In the genomic region with DNA sequence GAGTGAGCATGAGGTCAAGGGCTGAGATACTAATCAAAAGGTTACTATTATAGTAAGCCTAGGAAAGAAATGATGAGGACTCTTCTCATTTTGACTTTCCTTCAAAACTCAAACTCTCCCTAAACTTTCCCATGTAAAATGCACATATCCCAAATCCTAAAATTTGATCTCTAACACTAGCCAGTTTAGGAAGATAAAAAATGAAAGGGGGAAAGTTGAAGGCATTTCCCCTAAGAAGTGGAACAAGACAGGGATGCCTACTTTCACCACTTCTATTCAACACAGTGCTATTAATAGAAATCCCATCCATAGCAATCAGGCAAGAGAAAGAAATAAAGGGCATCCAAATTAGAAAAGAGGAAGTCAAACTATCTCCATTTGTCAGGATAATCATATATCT, we compare ENCODE assay signal across 37 cellular contexts. TPM values are rescaled to one million over a fixed set of nuclear protein-coding genes. Genes with fewer than 3 reads are reported as not detected.
"Had no signal": no experiment of that assay in that cellular context is flagged by ENCODE, and none has a peak within 500 bp of the region (broad histone marks: within the 10 kb centered on the region; RNA-seq: fewer than 3 reads in every experiment).

No MANE protein-coding gene starts in this region.

- H3K36me3 ChIP-seq: MG63 had no signal

- H3K4me3 ChIP-seq: MG63 had no signal

- H3K27me3 ChIP-seq: MG63 had no signal

- DNase-seq: MG63, MM.1S, MV-4-11, NCI-H1048, NCI-H1092, NCI-H1092 treated with DMSO at 0.1 percent for 48 hours, NCI-H1105, NCI-H1105 treated with DMSO at 0.1 percent for 48 hours, NCI-H1417, NCI-H1417 treated with DMSO at 0.1 percent for 48 hours, NCI-H1436, NCI-H1436 treated with DMSO at 0.1 percent for 48 hours, NCI-H146, NCI-H1694, NCI-H1694 treated with DMSO at 0.1 percent for 48 hours, NCI-H187, NCI-H187 treated with DMSO at 0.1 percent for 48 hours, NCI-H1930, NCI-H2029, NCI-H2029 treated with DMSO at 0.1 percent for 48 hours, NCI-H2081, NCI-H2081 treated with DMSO at 0.1 percent for 48 hours, NCI-H2107, NCI-H2171, NCI-H2171 treated with DMSO at 0.1 percent for 48 hours, NCI-H2227 treated with DMSO at 0.1 percent for 48 hours, NCI-H226, NCI-H345, NCI-H446, NCI-H446 treated with DMSO at 0.1 percent for 48 hours, NCI-H510A, NCI-H510A treated with DMSO at 0.1 percent for 48 hours, NCI-H524, NCI-H524 treated with DMSO at 0.1 percent for 48 hours had no signal

RNA-seq across cellular contexts. Expression of a gene that starts 2.9 kb away (rescaled TPM):
- total RNA-seq: MCF 10A had no signal

RNA-seq across cellular contexts. Expression of a gene that starts 37.0 kb away (rescaled TPM):
- total RNA-seq: MCF 10A, NCI-H460 had no signal

RNA-seq across cellular contexts. Expression of a gene that starts 45.0 kb away (rescaled TPM):
- total RNA-seq: M059J, MCF 10A, NCI-H460 had no signal

RNA-seq across cellular contexts. Expression of a gene that starts 47.4 kb away (rescaled TPM):
- total RNA-seq: MCF 10A had no signal
